In genomic region chr17:29165261-29165660, GRCh38 we compare ENCODE assay signal across 29 cellular contexts.
"Had no signal": no experiment of that assay in that cellular context is flagged by ENCODE, and none has a peak within 500 bp of the region (broad histone marks: within the 10 kb centered on the region; RNA-seq: fewer than 3 reads in every experiment).

No MANE protein-coding gene starts in this region.

- H3K27ac ChIP-seq: adrenal gland, body of pancreas, colonic mucosa had no signal

- H3K4me1 Mint-ChIP-seq: activated CD4-positive, alpha-beta T cell treated with anti-CD3 and anti-CD28 coated beads for 36 hours; activated CD4-positive, alpha-beta T cell treated with anti-CD3 and anti-CD28 coated beads, Interleukin-2, amount 10 ng/mL, durations not matched to agents 24 days and 14 days; activated CD8-positive, alpha-beta memory T cell treated with anti-CD3 and anti-CD28 coated beads, Interleukin-2, amount 10 ng/mL, durations not matched to agents 7 days and 5 days had no signal

- H3K4me3 Mint-ChIP-seq: activated CD4-positive, alpha-beta memory T cell treated with anti-CD3 and anti-CD28 coated beads for 36 hours; activated CD4-positive, alpha-beta T cell treated with anti-CD3 and anti-CD28 coated beads for 36 hours; activated CD4-positive, alpha-beta T cell treated with anti-CD3 and anti-CD28 coated beads, Interleukin-2, amount 10 ng/mL, durations not matched to agents 24 days and 14 days; activated CD8-positive, alpha-beta memory T cell treated with anti-CD3 and anti-CD28 coated beads, Interleukin-2, amount 10 ng/mL, durations not matched to agents 7 days and 5 days; activated CD8-positive, alpha-beta T cell treated with anti-CD3 and anti-CD28 coated beads, Interleukin-2, amount 10 ng/mL, durations not matched to agents 7 days and 5 days; activated naive CD8-positive, alpha-beta T cell; activated T-helper 1 cell treated with anti-CD3 and anti-CD28 coated beads, Interleukin-12 subunit alpha, Interleukin-12 subunit beta, Interleukin-2, Interleukin-4 antibody, amounts not matched to agents 30 ng/mL and 10 ng/mL and 1 ng/mL, durations not matched to agents 14 hours and 24 hours and 36 hours; T-helper 17 cell; T-helper 2 cell treated with Interferon-gamma antibody and Interleukin-4, amounts not matched to agents 5 μg/mL and 100 μg/mL, for 36 hours had no signal

- H3K4me1 ChIP-seq: colonic mucosa had no signal

- H3K27ac Mint-ChIP-seq: activated CD4-positive, alpha-beta memory T cell treated with anti-CD3 and anti-CD28 coated beads for 36 hours; activated CD4-positive, alpha-beta T cell treated with anti-CD3 and anti-CD28 coated beads for 36 hours; activated CD4-positive, alpha-beta T cell treated with anti-CD3 and anti-CD28 coated beads, Interleukin-2, amount 10 ng/mL, durations not matched to agents 24 days and 14 days; activated CD8-positive, alpha-beta memory T cell treated with anti-CD3 and anti-CD28 coated beads, Interleukin-2, amount 10 ng/mL, durations not matched to agents 7 days and 5 days; activated CD8-positive, alpha-beta T cell treated with anti-CD3 and anti-CD28 coated beads, Interleukin-2, amount 10 ng/mL, durations not matched to agents 7 days and 5 days; activated naive CD8-positive, alpha-beta T cell; activated T-helper 1 cell treated with anti-CD3 and anti-CD28 coated beads, Interleukin-12 subunit alpha, Interleukin-12 subunit beta, Interleukin-2, Interleukin-4 antibody, amounts not matched to agents 30 ng/mL and 10 ng/mL and 1 ng/mL, durations not matched to agents 14 hours and 24 hours and 36 hours; activated T-helper 2 cell treated with anti-CD3 and anti-CD28 coated beads, Interferon-gamma antibody, Interleukin-2, Interleukin-4, amounts not matched to agents 10 μg/mL and 5 μg/mL and 100 μg/mL, durations not matched to agents 14 hours and 24 hours and 36 hours; T-helper 17 cell; T-helper 2 cell treated with Interferon-gamma antibody and Interleukin-4, amounts not matched to agents 5 μg/mL and 100 μg/mL, for 36 hours had no signal

- H3K9me3 Mint-ChIP-seq: activated CD4-positive, alpha-beta memory T cell treated with anti-CD3 and anti-CD28 coated beads for 36 hours; activated CD4-positive, alpha-beta T cell treated with anti-CD3 and anti-CD28 coated beads, Interleukin-2, amount 10 ng/mL, durations not matched to agents 24 days and 14 days; activated T-helper 1 cell treated with anti-CD3 and anti-CD28 coated beads, Interleukin-12 subunit alpha, Interleukin-12 subunit beta, Interleukin-2, Interleukin-4 antibody, amounts not matched to agents 30 ng/mL and 10 ng/mL and 1 ng/mL, durations not matched to agents 14 hours and 24 hours and 36 hours; activated T-helper 2 cell treated with anti-CD3 and anti-CD28 coated beads, Interferon-gamma antibody, Interleukin-2, Interleukin-4, amounts not matched to agents 10 μg/mL and 5 μg/mL and 100 μg/mL, durations not matched to agents 14 hours and 24 hours and 36 hours; T-helper 2 cell treated with Interferon-gamma antibody and Interleukin-4, amounts not matched to agents 5 μg/mL and 100 μg/mL, for 36 hours had no signal

- H3K4me3 ChIP-seq: adrenal gland, body of pancreas, colonic mucosa had no signal

- DNase-seq: activated CD4-positive, alpha-beta memory T cell treated with anti-CD3 and anti-CD28 coated beads for 36 hours; activated CD4-positive, alpha-beta T cell treated with anti-CD3 and anti-CD28 coated beads for 36 hours; activated CD4-positive, alpha-beta T cell treated with anti-CD3 and anti-CD28 coated beads, Interleukin-2, amount 10 ng/mL, durations not matched to agents 24 days and 14 days; activated CD4-positive, CD25-positive, alpha-beta regulatory T cell; activated CD4-positive, CD25-positive, alpha-beta regulatory T cell treated with anti-CD3 and anti-CD28 coated beads, Interleukin-2, amount 50 U/mL, for 72 hours; activated CD8-positive, alpha-beta memory T cell treated with anti-CD3 and anti-CD28 coated beads, Interleukin-2, amount 10 ng/mL, durations not matched to agents 7 days and 5 days; activated CD8-positive, alpha-beta memory T cell treated with anti-CD3 and anti-CD28 coated beads, Interleukin-2, amount 50 U/mL, for 4 hours; activated CD8-positive, alpha-beta T cell treated with anti-CD3 and anti-CD28 coated beads, Interleukin-2, amount 10 ng/mL, durations not matched to agents 7 days and 5 days; activated gamma-delta T cell; activated naive CD4-positive, alpha-beta T cell treated with anti-CD3 and anti-CD28 coated beads, Interleukin-2, amount 50 U/mL, for 16 hours; activated naive CD4-positive, alpha-beta T cell treated with Interleukin-2 at 50 U/mL for 16 hours; activated T-cell treated with anti-CD3 and anti-CD28 coated beads, Interleukin-2, amount 50 U/mL, for 1 hour; activated T-cell treated with anti-CD3 and anti-CD28 coated beads, Interleukin-2, amount 50 U/mL, for 48 hours; amygdala; body of pancreas; central memory CD4-positive, alpha-beta T cell; cerebellar nuclear complex; colonic mucosa; effector CD8-positive, alpha-beta T cell; foreskin fibroblast; T-helper 1 cell; T-helper 17 cell; T1000 had no signal

- ATAC-seq: activated CD4-positive, alpha-beta T cell treated with anti-CD3 and anti-CD28 coated beads for 36 hours; activated CD8-positive, alpha-beta memory T cell treated with anti-CD3 and anti-CD28 coated beads, Interleukin-2, amount 10 ng/mL, durations not matched to agents 7 days and 5 days; activated CD8-positive, alpha-beta T cell treated with anti-CD3 and anti-CD28 coated beads, Interleukin-2, amount 10 ng/mL, durations not matched to agents 7 days and 5 days; body of pancreas; esophagus mucosa; T-helper 17 cell had no signal

- H3K27me3 ChIP-seq: adrenal gland, body of pancreas, colonic mucosa had no signal

- H3K27me3 Mint-ChIP-seq: activated CD4-positive, alpha-beta memory T cell treated with anti-CD3 and anti-CD28 coated beads for 36 hours; activated CD4-positive, alpha-beta T cell treated with anti-CD3 and anti-CD28 coated beads for 36 hours; activated CD4-positive, alpha-beta T cell treated with anti-CD3 and anti-CD28 coated beads, Interleukin-2, amount 10 ng/mL, durations not matched to agents 24 days and 14 days; activated CD8-positive, alpha-beta memory T cell treated with anti-CD3 and anti-CD28 coated beads, Interleukin-2, amount 10 ng/mL, durations not matched to agents 7 days and 5 days; activated naive CD8-positive, alpha-beta T cell; T-helper 17 cell had no signal

- H3K9me3 ChIP-seq: adrenal gland, body of pancreas, colonic mucosa had no signal
